In genomic region chr5:151682240-151682639, GRCh38 we compare ENCODE assay signal across 13 cellular contexts. TPM values are rescaled to one million over a fixed set of nuclear protein-coding genes. Genes with fewer than 3 reads are reported as not detected.
DNase-seq lines count a peak whose midpoint lies in the region; ATAC-seq and TF ChIP-seq lines count a peak whose summit lies in the region.
"Had no signal": no experiment of that assay in that cellular context is flagged by ENCODE, and none has a peak within 500 bp of the region (broad histone marks: within the 10 kb centered on the region; RNA-seq: fewer than 3 reads in every experiment).

No MANE protein-coding gene starts in this region.

- no peaks in the 10 kb centered on the region for H3K27me3 ChIP-seq in left ventricle myocardium inferior (ENCODE audit: low read depth)
- H3K27me3 ChIP-seq in esophagus squamous epithelium = no peaks in the 10 kb centered on the region
- H3K27me3 ChIP-seq in trophoblast cell (ENCODE audit: insufficient read depth, low read length) = no peaks in the 10 kb centered on the region
- no peaks in the 10 kb centered on the region for H3K27me3 ChIP-seq in WERI-Rb-1 (ENCODE audit: insufficient read depth, low read depth, severe bottlenecking)

- H4K8ac ChIP-seq in trophoblast cell (ENCODE audit: low read depth, low read length) = no peak overlapping the region

- peak overlapping the region; percentile 78 for H3K4me3 ChIP-seq in left ventricle myocardium inferior
- H3K4me3 ChIP-seq in esophagus squamous epithelium = peak overlapping the region in 1 of 4 donors; percentile 34
- H3K4me3 ChIP-seq in trophoblast cell (ENCODE audit: low read depth, low read length) = no peak overlapping the region
- no peak overlapping the region for H3K4me3 ChIP-seq in WERI-Rb-1 (ENCODE audit: low read depth, low read length)

- TF ChIP-seq CTCF in left ventricle myocardium inferior (IDR thresholded peaks at IDR 0.05; ENCODE audit: borderline replicate concordance) (no peak), esophagus squamous epithelium (IDR thresholded peaks at IDR 0.05) (no peak), WERI-Rb-1 (IDR thresholded peaks at IDR 0.05; ENCODE audit: low read depth, low read length) (no peak), GM13977 (IDR thresholded peaks at IDR 0.05; ENCODE audit: extremely low read depth, insufficient read depth, missing control alignments) (no peak), omental fat pad (IDR thresholded peaks at IDR 0.05) (no peak)

- no peak overlapping the region for H2BK120ac ChIP-seq in trophoblast cell (ENCODE audit: insufficient read depth, low read length, poor library complexity)

- DNase-seq in left ventricle myocardium inferior (no peak), Right ventricle myocardium inferior (ENCODE audit: missing footprints) (no peak), esophagus squamous epithelium (lab: John Stamatoyannopoulos, UW) (no peak), trophoblast cell (no peak), WERI-Rb-1 (no peak), GM13977 (ENCODE audit: low spot score) (no peak), omental fat pad (ENCODE audit: low spot score) (no peak)
- DNase-seq: activated gamma-delta T cell treated with Interleukin-2 at 50 U/mL for 16 hours, cortex of kidney, DMS79 treated with DMSO at 0.1 percent for 48 hours, NCI-H1417, NCI-H69 had no signal

- no peak overlapping the region for H2AFZ ChIP-seq in trophoblast cell (ENCODE audit: insufficient read depth, low read length, poor library complexity)

- ATAC-seq in Right ventricle myocardium inferior (no peak), GM21529 (IDR thresholded peaks at IDR 0.05; ENCODE audit: unreplicated experiment) (no peak), omental fat pad (ENCODE audit: low FRiP score) (no peak)

- intact Hi-C loops in left ventricle myocardium inferior (cut with micrococcal nuclease) = no loop called here
- intact Hi-C loops in Right ventricle myocardium inferior (cut with DNase I) = loop anchor here (2.0 kb wide), 1 partner anchor 17 kb away; no protein-coding TSS in a partner anchor
- intact Hi-C loops in esophagus squamous epithelium (cut with DNase I) = no loop called here

- no peak overlapping the region for H2BK12ac ChIP-seq in trophoblast cell (ENCODE audit: low read length)

- peak overlapping the region; percentile 93 for H3K27ac ChIP-seq in left ventricle myocardium inferior (replicated peaks)
- H3K27ac ChIP-seq in esophagus squamous epithelium = peak overlapping the region; percentile 20 to 90 (median 78)
- no peak overlapping the region for H3K27ac ChIP-seq in trophoblast cell (ENCODE audit: low read depth, low read length)
- no peak overlapping the region for H3K27ac ChIP-seq in WERI-Rb-1

- in situ Hi-C loops in GM13977 (cut with MboI; ENCODE audit: low pct_unique_long_range_greater_than_20kb, low sequenced_read_pairs, unreplicated experiment) = no loop called here

- H4K12ac ChIP-seq in trophoblast cell (ENCODE audit: low read depth, low read length) = no peak overlapping the region

- no peak overlapping the region for H3K14ac ChIP-seq in trophoblast cell (ENCODE audit: low read length)

- no peak overlapping the region for H3K4me2 ChIP-seq in trophoblast cell (ENCODE audit: low read length)

- H3K18ac ChIP-seq in trophoblast cell (ENCODE audit: low read length) = peak overlapping the region; percentile 21

- peak overlapping the region; percentile 22 for H3K4ac ChIP-seq in trophoblast cell (ENCODE audit: low read depth, low read length)

- H3K23ac ChIP-seq in trophoblast cell (ENCODE audit: low read length) = no peak overlapping the region

- H3K9me3 ChIP-seq in left ventricle myocardium inferior (replicated peaks) (no peaks in the 10 kb centered on the region), esophagus squamous epithelium (no peaks in the 10 kb centered on the region), trophoblast cell (ENCODE audit: insufficient read depth, low read depth, low read length) (no peaks in the 10 kb centered on the region), WERI-Rb-1 (ENCODE audit: severe bottlenecking) (no peaks in the 10 kb centered on the region)

- H3K9ac ChIP-seq in trophoblast cell (ENCODE audit: low read length) = no peak overlapping the region

- peaks cover 20% of the 10 kb centered on the region for H3K79me1 ChIP-seq in trophoblast cell (ENCODE audit: low read length)

- H2BK5ac ChIP-seq in trophoblast cell (ENCODE audit: low read depth, low read length, poor library complexity) = no peak overlapping the region

- no peak overlapping the region for H2AK5ac ChIP-seq in trophoblast cell (ENCODE audit: low read length)

- 62 to 69% methylated on average over 6 of the region's 6 CpGs for WGBS in esophagus squamous epithelium, 2 donors
- no CpG with 5 or more reads among the region's 6 CpGs for WGBS in trophoblast cell (ENCODE audit: extremely low coverage, insufficient coverage, insufficient read length)

- no peak overlapping the region for H4K91ac ChIP-seq in trophoblast cell (ENCODE audit: low read depth, low read length)

- TF ChIP-seq POLR2A in esophagus squamous epithelium (IDR thresholded peaks at IDR 0.05) = no peak

- H3K4me1 ChIP-seq in left ventricle myocardium inferior = peaks cover 84% of the 10 kb centered on the region
- peaks cover 28 to 94% (median 50%) of the 10 kb centered on the region in 3 donors for H3K4me1 ChIP-seq in esophagus squamous epithelium
- peaks cover 22 to 46% of the 10 kb centered on the region in 2 experiments for H3K4me1 ChIP-seq in trophoblast cell (ENCODE audit: control insufficient read depth in 1 of 2, insufficient read depth in 2 of 2, low read length in 2 of 2)

- peaks cover 17% of the 10 kb centered on the region for H3K79me2 ChIP-seq in trophoblast cell (ENCODE audit: control insufficient read depth, insufficient read depth, low read length, poor library complexity)

- no peaks in the 10 kb centered on the region for H3K36me3 ChIP-seq in left ventricle myocardium inferior
- no peaks in the 10 kb centered on the region for H3K36me3 ChIP-seq in esophagus squamous epithelium
- H3K36me3 ChIP-seq in trophoblast cell (ENCODE audit: control insufficient read depth in 1 of 2, insufficient read depth in 2 of 2, low read length in 2 of 2) = peaks cover 11 to 32% of the 10 kb centered on the region in 2 experiments
- H3K36me3 ChIP-seq in WERI-Rb-1 = no peaks in the 10 kb centered on the region

RNA-seq across cellular contexts. Expression of gene SPARC, which starts 4.5 kb away (rescaled TPM):
- 477 TPM for total RNA-seq in left ventricle myocardium inferior
- 517 TPM for total RNA-seq in Right ventricle myocardium inferior
- total RNA-seq in esophagus squamous epithelium = 100 to 1,000 TPM in 1 of 4 donors, 10 to 100 TPM in 3; 14.9 to 164 (median 61.9) TPM
- polyA plus RNA-seq in trophoblast cell (2013) = 1,673 and 1,689 TPM in 2 replicates
- 1,000 to 10,000 TPM in 1 of 4 donors, 100 to 1,000 TPM in 3; 579 to 1,303 (median 656) TPM for total RNA-seq in omental fat pad

Comparison
In these comparisons a context has a peak if more than half of its experiments do, and no peak if none do; other contexts are left out.
1. H3K27ac ChIP-seq: peak in left ventricle myocardium inferior (single experiment) and esophagus squamous epithelium (4 of 4); none in trophoblast cell (single experiment) and WERI-Rb-1 (single experiment).